7 cellular contexts compared by ENCODE assay signal in the genomic region with DNA sequence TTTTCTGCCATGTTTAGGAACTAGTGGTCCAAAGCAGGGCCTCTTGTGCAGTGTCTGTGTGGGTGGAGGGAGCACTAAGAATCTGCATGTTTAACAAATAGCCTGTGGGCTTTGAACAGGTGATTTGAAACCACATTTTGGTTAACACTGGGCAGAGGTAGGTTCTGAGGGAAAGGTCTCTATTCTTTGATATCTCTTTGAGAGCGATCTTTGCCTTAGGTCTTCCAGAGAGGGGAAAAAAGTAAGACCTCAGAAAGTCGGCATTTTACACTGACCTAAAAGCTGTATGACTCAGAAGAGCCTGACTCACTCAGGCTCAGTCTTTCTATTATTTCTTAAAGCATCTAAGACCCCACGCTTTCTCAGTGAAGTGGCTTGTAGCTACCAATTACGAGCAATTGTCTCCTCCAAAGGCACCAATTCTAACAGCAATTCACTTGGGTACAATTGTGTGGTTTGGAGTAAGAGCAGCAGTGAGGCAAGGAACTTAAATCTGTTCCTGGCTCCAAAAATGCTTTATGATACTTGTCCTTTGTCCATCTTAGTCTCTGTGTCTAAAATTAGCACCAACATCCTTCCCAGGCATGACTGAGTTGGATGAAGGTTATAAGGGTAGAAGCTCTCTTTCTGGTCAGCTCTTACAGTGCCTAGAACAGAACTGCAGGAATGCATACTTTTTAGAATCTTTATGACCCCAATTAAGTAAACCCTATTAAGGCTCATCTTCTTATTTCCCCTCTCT. TPM values are rescaled to one million over a fixed set of nuclear protein-coding genes. Genes with fewer than 3 reads are reported as not detected.
DNase-seq lines count a peak whose midpoint lies in the region; ATAC-seq, FAIRE-seq and TF ChIP-seq lines count a peak whose summit lies in the region.
"Had no signal": no experiment of that assay in that cellular context is flagged by ENCODE, and none has a peak within 500 bp of the region (broad histone marks: within the 10 kb centered on the region; RNA-seq: fewer than 3 reads in every experiment).

No MANE protein-coding gene starts in this region.

- peak overlapping the region; percentile 54 for H2AFZ ChIP-seq in endothelial cell of umbilical vein (ENCODE audit: low read depth, low read length)

- POLR2A ChIA-PET in Panc1 (lab: Charles Lee): no interaction called here
- POLR2A ChIA-PET in endothelial cell of umbilical vein (lab: Charles Lee): interaction anchor here (1.1 to 2.5 kb wide), 2 partner anchors 8 to 56 kb away, joined by 3 to 10 read pairs; a partner anchor contains a TSS

- peak; percentile 24 for TF ChIP-seq POLR2A in endothelial cell of umbilical vein (IDR thresholded peaks at IDR 0.05; ENCODE audit: low read depth, low read length)

- CTCF ChIA-PET in Panc1 (lab: Charles Lee) (no interaction called here), endothelial cell of umbilical vein (lab: Charles Lee) (interaction anchor here (0.7 to 1.9 kb wide), 9 partner anchors 8 to 78 kb away, joined by 3 to 17 read pairs (median 4); no protein-coding TSS in a partner anchor)

- H3K79me2 ChIP-seq in endothelial cell of umbilical vein (ENCODE audit: control insufficient read depth, insufficient read depth, low read length): peaks cover 4% of the 10 kb centered on the region

- H3K9ac ChIP-seq in endothelial cell of umbilical vein (replicated peaks; ENCODE audit: extremely low read depth, insufficient read depth, low read length): peak overlapping the region; percentile 43

- dilution Hi-C loops in endothelial cell of umbilical vein (cut with MboI; ENCODE audit: extremely low pct_ligation_motif_present, low sequenced_read_pairs): no loop called here

- H3K27me3 ChIP-seq in Panc1 (ENCODE audit: control insufficient read depth, insufficient read depth, low read length) (no peaks in the 10 kb centered on the region), endothelial cell of umbilical vein (ENCODE audit: control insufficient read depth in 2 of 2, insufficient read depth in 2 of 2, low read length in 2 of 2) (no peaks in the 10 kb centered on the region)

- H3K4me3 ChIP-seq in Panc1 (ENCODE audit: low read depth in 2 of 2, low read length in 2 of 2) (no peak overlapping the region), endothelial cell of umbilical vein (replicated peaks in 1 of 3; ENCODE audit: insufficient read depth in 1 of 3, low read depth in 1 of 3, low read length in 3 of 3) (no peak overlapping the region)

- H3K4me1 ChIP-seq in Panc1 (ENCODE audit: control insufficient read depth, insufficient read depth, low read length): no peaks in the 10 kb centered on the region; the same call in 1 of the 2 replicates
- peaks cover 14% of the 10 kb centered on the region for H3K4me1 ChIP-seq in endothelial cell of umbilical vein (ENCODE audit: control insufficient read depth, extremely low read depth, insufficient read depth, low read length)

- TF ChIP-seq CTCF in Panc1 (IDR thresholded peaks at IDR 0.05) (no peak), endothelial cell of umbilical vein (IDR thresholded peaks at IDR 0.05; ENCODE audit: extremely low read depth in 1 of 2, insufficient read depth in 1 of 2, low read depth in 1 of 2, low read length in 2 of 2) (no peak)

- intact Hi-C loops in Panc1 (cut with micrococcal nuclease; ENCODE audit: unreplicated experiment): no loop called here
- intact Hi-C loops in endothelial cell of umbilical vein (cut with micrococcal nuclease): loop anchor here (1.0 to 2.0 kb wide), 2 partner anchors 8 to 57 kb away; a partner anchor contains a TSS

- BruUV-seq in Panc1 (replicated peaks; lab: Mats Ljungman, UMichigan): no TSS peak
- BruUV-seq in endothelial cell of umbilical vein (replicated peaks; lab: Mats Ljungman, UMichigan): no TSS peak

- H3K9me3 ChIP-seq in Panc1 (ENCODE audit: control insufficient read depth, insufficient read depth, low read depth, low read length) (no peaks in the 10 kb centered on the region), endothelial cell of umbilical vein (replicated peaks; ENCODE audit: control insufficient read depth, insufficient read depth, low read length) (no peaks in the 10 kb centered on the region)

- peak; percentile 91 for FAIRE-seq in endothelial cell of umbilical vein (lab: Jason Lieb, UNC)

- H3K4me2 ChIP-seq in endothelial cell of umbilical vein (ENCODE audit: insufficient read depth, low read length): peak overlapping the region; percentile 37

- H3K27ac ChIP-seq in Panc1 (ENCODE audit: low read length): no peak overlapping the region
- H3K27ac ChIP-seq in endothelial cell of umbilical vein (ENCODE audit: insufficient read depth, low read depth, low read length): peak overlapping the region; percentile 86
- H3K27ac ChIP-seq: VCaP had no signal

- no peaks in the 10 kb centered on the region for H3K9me1 ChIP-seq in endothelial cell of umbilical vein (replicated peaks; ENCODE audit: control insufficient read depth, extremely low read depth, insufficient read depth, low read length)

- in situ Hi-C loops in Panc1 (cut with HindIII; ENCODE audit: low pct_unique_long_range_greater_than_20kb, low sequenced_read_pairs): no loop called here

- DNase-seq in Panc1 (ENCODE audit: low read depth, low spot score) (no peak), endothelial cell of umbilical vein (ENCODE audit: low read depth, low spot score) (peak; percentile 80), NCI-H146 treated with DMSO at 0.1 percent for 48 hours (lab: John Stamatoyannopoulos, UW; ENCODE audit: unreplicated experiment) (no peak), NCI-H748 (lab: John Stamatoyannopoulos, UW; ENCODE audit: unreplicated experiment) (no peak)
- DNase-seq in stimulated activated CD8-positive, alpha-beta memory T cell treated with anti-CD3 and anti-CD28 coated beads, Interleukin-2, amount 100 ng/mL, for 48 hours (ENCODE audit: low read depth in 2 of 2): peak; percentile 3 to 17

- 0 out of 2 replicates have a peak, but pooled peaks have one; percentile 56 for ATAC-seq in Panc1
- ATAC-seq in HG03460 (IDR thresholded peaks at IDR 0.05; ENCODE audit: unreplicated experiment): no peak

- peaks cover 18% of the 10 kb centered on the region for H3K36me3 ChIP-seq in Panc1 (ENCODE audit: control insufficient read depth, insufficient read depth, low read length)
- H3K36me3 ChIP-seq in endothelial cell of umbilical vein (ENCODE audit: control insufficient read depth in 2 of 2, extremely low read depth in 1 of 2, insufficient read depth in 2 of 2, low read length in 2 of 2): peaks cover 11 to 24% of the 10 kb centered on the region in 2 experiments

- H4K20me1 ChIP-seq in endothelial cell of umbilical vein (replicated peaks; ENCODE audit: control insufficient read depth, extremely low read depth, insufficient read depth, low read length): no peaks in the 10 kb centered on the region

RNA-seq across cellular contexts. Expression of a gene that starts 8.8 kb away (rescaled TPM):
- 37.5 TPM for total RNA-seq in Panc1 (2021; ENCODE audit: unreplicated experiment)
- 42.1 TPM for polyA plus RNA-seq in Panc1 (2012; ENCODE audit: insufficient read length)
- total RNA-seq in endothelial cell of umbilical vein: 97.0 and 103 TPM in 2 replicates
- 143 and 146 TPM in 2 replicates for polyA plus RNA-seq in endothelial cell of umbilical vein
- polyA plus RNA-seq in endothelial cell of umbilical vein (2011; cell fraction: cytosol; rRNA removed): 124 and 125 TPM in 2 replicates
- 101 and 104 TPM in 2 replicates for polyA plus RNA-seq in endothelial cell of umbilical vein (2011; cell fraction: nucleus; rRNA removed)
- 71.5 and 81.7 TPM in 2 replicates for polyA plus RNA-seq in endothelial cell of umbilical vein (2012)
- polyA minus RNA-seq in endothelial cell of umbilical vein: 89.0 and 115 TPM in 2 replicates
- polyA minus RNA-seq in endothelial cell of umbilical vein (2011; cell fraction: cytosol; rRNA and poly(A)+ RNA removed): 36.6 TPM
- 65.0 and 65.2 TPM in 2 replicates for polyA minus RNA-seq in endothelial cell of umbilical vein (2011; cell fraction: nucleus; rRNA and poly(A)+ RNA removed)

RNA-seq across cellular contexts. Expression of a gene that starts 39.7 kb away (rescaled TPM):
- total RNA-seq in Panc1 (2021; ENCODE audit: unreplicated experiment) (17.0 TPM), endothelial cell of umbilical vein (14.6 and 16.5 TPM in 2 replicates)
- polyA plus RNA-seq in Panc1 (2012; ENCODE audit: insufficient read length): 14.3 TPM
- polyA plus RNA-seq in endothelial cell of umbilical vein: 4.6 and 4.8 TPM in 2 replicates
- polyA plus RNA-seq in endothelial cell of umbilical vein (2011; cell fraction: cytosol; rRNA removed): 4.8 and 5.3 TPM in 2 replicates
- 17.2 and 19.0 TPM in 2 replicates for polyA plus RNA-seq in endothelial cell of umbilical vein (2011; cell fraction: nucleus; rRNA removed)
- 7.7 and 8.2 TPM in 2 replicates for polyA plus RNA-seq in endothelial cell of umbilical vein (2012)
- polyA minus RNA-seq in endothelial cell of umbilical vein: 20.0 and 27.1 TPM in 2 replicates
- 10.9 TPM for polyA minus RNA-seq in endothelial cell of umbilical vein (2011; cell fraction: cytosol; rRNA and poly(A)+ RNA removed)
- 19.0 and 23.3 TPM in 2 replicates for polyA minus RNA-seq in endothelial cell of umbilical vein (2011; cell fraction: nucleus; rRNA and poly(A)+ RNA removed)

RNA-seq across cellular contexts. Expression of a gene that starts 52.3 kb away (rescaled TPM):
- 21.3 TPM for total RNA-seq in Panc1 (2021; ENCODE audit: unreplicated experiment)
- 15.3 TPM for polyA plus RNA-seq in Panc1 (2012; ENCODE audit: insufficient read length)
- 34.2 and 37.5 TPM in 2 replicates for total RNA-seq in endothelial cell of umbilical vein
- polyA plus RNA-seq in endothelial cell of umbilical vein: 17.4 and 30.2 TPM in 2 replicates
- polyA plus RNA-seq in endothelial cell of umbilical vein (2011; cell fraction: cytosol; rRNA removed): 41.6 and 54.9 TPM in 2 replicates
- 24.8 and 51.2 TPM in 2 replicates for polyA plus RNA-seq in endothelial cell of umbilical vein (2011; cell fraction: nucleus; rRNA removed)
- polyA plus RNA-seq in endothelial cell of umbilical vein (2012): 22.8 and 34.0 TPM in 2 replicates
- 11.3 and 16.2 TPM in 2 replicates for polyA minus RNA-seq in endothelial cell of umbilical vein
- polyA minus RNA-seq in endothelial cell of umbilical vein (2011; cell fraction: cytosol; rRNA and poly(A)+ RNA removed): 6.9 TPM
- polyA minus RNA-seq in endothelial cell of umbilical vein (2011; cell fraction: nucleus; rRNA and poly(A)+ RNA removed): 11.8 TPM in 2 replicates

RNA-seq across cellular contexts. Expression of a gene that starts 56.1 kb away (rescaled TPM):
- 7.3 TPM for total RNA-seq in Panc1 (2021; ENCODE audit: unreplicated experiment)
- 24.9 TPM for polyA plus RNA-seq in Panc1 (2012; ENCODE audit: insufficient read length)
- 206 and 254 TPM in 2 replicates for total RNA-seq in endothelial cell of umbilical vein
- 89.0 and 102 TPM in 2 replicates for polyA plus RNA-seq in endothelial cell of umbilical vein
- 47.5 and 62.9 TPM in 2 replicates for polyA plus RNA-seq in endothelial cell of umbilical vein (2011; cell fraction: cytosol; rRNA removed)
- 103 TPM in 2 replicates for polyA plus RNA-seq in endothelial cell of umbilical vein (2011; cell fraction: nucleus; rRNA removed)
- 68.6 and 97.1 TPM in 2 replicates for polyA plus RNA-seq in endothelial cell of umbilical vein (2012)
- polyA minus RNA-seq in endothelial cell of umbilical vein: 49.2 and 69.1 TPM in 2 replicates
- not detected for polyA minus RNA-seq in endothelial cell of umbilical vein (2011; cell fraction: cytosol; rRNA and poly(A)+ RNA removed)
- polyA minus RNA-seq in endothelial cell of umbilical vein (2011; cell fraction: nucleus; rRNA and poly(A)+ RNA removed): 84.1 and 105 TPM in 2 replicates

RNA-seq across cellular contexts. Expression of a gene that starts 57.9 kb away (rescaled TPM):
- total RNA-seq in Panc1 (2021; ENCODE audit: unreplicated experiment) (5.2 TPM), endothelial cell of umbilical vein (0.91 and 3.6 TPM in 2 replicates)
- polyA plus RNA-seq in Panc1 (2012; ENCODE audit: insufficient read length): 3.4 TPM
- 0.72 and 0.84 TPM in 2 replicates for polyA plus RNA-seq in endothelial cell of umbilical vein
- polyA plus RNA-seq in endothelial cell of umbilical vein (2011; cell fraction: cytosol; rRNA removed): 0.78 and 0.90 TPM in 2 replicates
- 0.87 and 2.4 TPM in 2 replicates for polyA plus RNA-seq in endothelial cell of umbilical vein (2011; cell fraction: nucleus; rRNA removed)
- polyA plus RNA-seq in endothelial cell of umbilical vein (2012): 0.68 and 1.5 TPM in 2 replicates
- 1.00 and 1.9 TPM in 2 replicates for polyA minus RNA-seq in endothelial cell of umbilical vein
- polyA minus RNA-seq in endothelial cell of umbilical vein (2011; cell fraction: cytosol; rRNA and poly(A)+ RNA removed): 2.4 TPM
- 2.2 and 3.8 TPM in 2 replicates for polyA minus RNA-seq in endothelial cell of umbilical vein (2011; cell fraction: nucleus; rRNA and poly(A)+ RNA removed)

Comparison
In these comparisons a context has a peak if more than half of its experiments do, and no peak if none do; other contexts are left out.
1. DNase-seq: peak in endothelial cell of umbilical vein (single experiment) and stimulated activated CD8-positive, alpha-beta memory T cell treated with anti-CD3 and anti-CD28 coated beads, Interleukin-2, amount 100 ng/mL, for 48 hours (2 of 2); none in Panc1 (single experiment), NCI-H146 treated with DMSO at 0.1 percent for 48 hours (single experiment) and NCI-H748 (single experiment).